Comparison of ENCODE assay signal across 23 cellular contexts in genomic region chr16:25138130-25138529, GRCh38.
"Had no signal": no experiment of that assay in that cellular context is flagged by ENCODE, and none has a peak within 500 bp of the region (broad histone marks: within the 10 kb centered on the region; RNA-seq: fewer than 3 reads in every experiment).

No MANE protein-coding gene starts in this region.

- H3K9me3 Mint-ChIP-seq: activated naive CD8-positive, alpha-beta T cell treated with anti-CD3 and anti-CD28 coated beads, Interleukin-2, amount 10 ng/mL, durations not matched to agents 7 days and 5 days; natural killer cell treated with Interleukin-12 subunit alpha and Interleukin-12 subunit beta and Interleukin-15 and Interleukin-18, amount 100 ng/mL, for 72 hours; type B pancreatic cell; WTC11 had no signal

- ATAC-seq: left ventricle myocardium superior; natural killer cell treated with Interleukin-12 subunit alpha and Interleukin-12 subunit beta and Interleukin-15 and Interleukin-18, amount 100 ng/mL, for 72 hours; WTC11 had no signal

- DNase-seq: activated CD4-positive, alpha-beta T cell treated with anti-CD3 and anti-CD28 coated beads, Interleukin-2, amount 50 U/mL, for 4 hours; activated naive CD4-positive, alpha-beta T cell treated with Interleukin-2 at 50 U/mL for 16 hours; activated naive CD8-positive, alpha-beta T cell treated with anti-CD3 and anti-CD28 coated beads, Interleukin-2, amount 10 ng/mL, durations not matched to agents 7 days and 5 days; activated T-cell treated with anti-CD3 and anti-CD28 coated beads, Interleukin-2, amount 50 U/mL, for 48 hours; dermis blood vessel endothelial cell; effector CD8-positive, alpha-beta T cell; glutamatergic neuron; left ventricle myocardium superior; mammary epithelial cell; ovary; stimulated activated CD4-positive, alpha-beta T cell treated with anti-CD3 and anti-CD28 coated beads, Interleukin-12 subunit alpha, Interleukin-12 subunit beta, amount 100 ng/mL, for 4 hours; stimulated activated CD4-positive, alpha-beta T cell treated with anti-CD3 and anti-CD28 coated beads, Interleukin-4, amount 100 ng/mL, for 4 hours; T-helper 1 cell had no signal

- H3K27me3 Mint-ChIP-seq: activated naive CD8-positive, alpha-beta T cell treated with anti-CD3 and anti-CD28 coated beads, Interleukin-2, amount 10 ng/mL, durations not matched to agents 7 days and 5 days; natural killer cell treated with Interleukin-12 subunit alpha and Interleukin-12 subunit beta and Interleukin-15 and Interleukin-18, amount 100 ng/mL, for 72 hours; type B pancreatic cell had no signal

- H3K27ac Mint-ChIP-seq: activated naive CD8-positive, alpha-beta T cell treated with anti-CD3 and anti-CD28 coated beads, Interleukin-2, amount 10 ng/mL, durations not matched to agents 7 days and 5 days; natural killer cell treated with Interleukin-12 subunit alpha and Interleukin-12 subunit beta and Interleukin-15 and Interleukin-18, amount 100 ng/mL, for 72 hours; type B pancreatic cell; WTC11 had no signal

- H3K4me1 Mint-ChIP-seq: activated naive CD8-positive, alpha-beta T cell treated with anti-CD3 and anti-CD28 coated beads, Interleukin-2, amount 10 ng/mL, durations not matched to agents 7 days and 5 days; WTC11 had no signal

- H3K4me1 ChIP-seq: prostate gland had no signal

- H3K4me3 Mint-ChIP-seq: activated naive CD8-positive, alpha-beta T cell treated with anti-CD3 and anti-CD28 coated beads, Interleukin-2, amount 10 ng/mL, durations not matched to agents 7 days and 5 days; natural killer cell treated with Interleukin-12 subunit alpha and Interleukin-12 subunit beta and Interleukin-15 and Interleukin-18, amount 100 ng/mL, for 72 hours; type B pancreatic cell; WTC11 had no signal

- H3K27me3 ChIP-seq: cardiac muscle cell, esophagus muscularis mucosa, hepatocyte, neutrophil, ovary, vagina had no signal

- H3K9me3 ChIP-seq: esophagus muscularis mucosa, neutrophil, ovary, prostate gland, thoracic aorta, vagina had no signal

- H3K27ac ChIP-seq: cardiac muscle cell, esophagus muscularis mucosa, hepatocyte, neutrophil, ovary, prostate gland, thoracic aorta, vagina had no signal

- H3K4me3 ChIP-seq: cardiac muscle cell, esophagus muscularis mucosa, hepatocyte, ovary, prostate gland, thoracic aorta, vagina had no signal

- H3K36me3 ChIP-seq: ovary, prostate gland had no signal
